ENCODE assay signal across 14 cellular contexts in the genomic region with DNA sequence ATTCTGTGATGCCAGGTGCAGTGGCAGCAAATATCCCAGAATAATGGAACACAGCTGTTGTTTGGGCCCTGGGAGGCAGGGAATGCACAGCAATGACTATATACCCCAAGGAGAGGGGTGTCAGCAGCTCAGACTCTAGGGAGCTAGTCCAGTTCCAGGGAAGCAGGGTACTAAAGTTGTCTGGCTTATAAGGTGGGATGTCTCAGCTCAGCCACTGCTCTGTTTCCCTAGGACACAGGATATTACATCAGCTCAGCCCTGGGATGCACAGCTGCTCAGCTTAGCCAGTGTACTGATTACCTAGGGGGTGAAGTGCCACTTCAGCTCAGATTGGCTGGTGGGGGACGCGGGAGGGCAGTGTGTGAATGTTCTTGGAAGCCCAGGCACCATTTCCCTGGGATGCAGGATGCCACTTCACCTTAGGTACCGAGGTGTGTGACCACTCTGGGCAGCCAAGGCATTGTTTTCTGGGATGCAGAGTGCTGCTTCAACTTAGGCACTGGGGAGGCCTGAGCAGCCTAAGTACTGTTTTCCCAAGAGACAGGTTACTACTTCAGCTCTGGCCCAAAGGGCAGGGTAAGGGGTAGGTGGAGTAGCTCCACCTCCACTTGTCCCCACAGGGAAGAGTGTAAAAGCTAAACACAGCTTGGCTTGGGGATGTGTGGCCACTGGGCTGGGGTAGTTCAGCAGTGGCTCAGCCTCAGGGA. TPM values are rescaled to one million over a fixed set of nuclear protein-coding genes. Genes with fewer than 3 reads are reported as not detected.
DNase-seq lines count a peak whose midpoint lies in the region.
"Had no signal": no experiment of that assay in that cellular context is flagged by ENCODE, and none has a peak within 500 bp of the region (broad histone marks: within the 10 kb centered on the region; RNA-seq: fewer than 3 reads in every experiment).

No MANE protein-coding gene starts in this region.

- peaks cover 0 to 7% (median 6%) of the 10 kb centered on the region in 6 donors for H3K9me3 Mint-ChIP-seq in immature natural killer cell

- H3K4me3 Mint-ChIP-seq in immature natural killer cell, result no peak overlapping the region
- H3K4me3 Mint-ChIP-seq: activated T-helper 1 cell treated with anti-CD3 and anti-CD28 coated beads, Interleukin-12 subunit alpha, Interleukin-12 subunit beta, Interleukin-2, Interleukin-4 antibody, amounts not matched to agents 30 ng/mL and 10 ng/mL and 1 ng/mL, durations not matched to agents 14 hours and 24 hours and 36 hours had no signal

- peaks cover 0 to 2% (median 0%) of the 10 kb centered on the region in 3 donors for H3K27me3 Mint-ChIP-seq in immature natural killer cell (ENCODE audit: low read depth in 3 of 3)

- DNase-seq in COLO668 (lab: John Stamatoyannopoulos, UW; ENCODE audit: unreplicated experiment) (peak; percentile 75), EH (ENCODE audit: low read depth) (peak; percentile 20), NCI-H345 treated with DMSO at 0.1 percent for 48 hours (lab: John Stamatoyannopoulos, UW; ENCODE audit: unreplicated experiment) (peak; percentile 75), immature natural killer cell (no peak), medulla oblongata (ENCODE audit: extremely low spot score) (no peak), iPS-NIHi11 (ENCODE audit: low spot score) (no peak), NCI-H2227 (lab: John Stamatoyannopoulos, UW; ENCODE audit: unreplicated experiment) (no peak)
- DNase-seq: adrenal gland, GF-D8, HCEC 1CT, KBM-7, NCI-H446 treated with DMSO at 0.1 percent for 48 hours, OCI-M1 had no signal

- peaks cover 28 to 32% of the 10 kb centered on the region in 2 donors for H3K4me1 Mint-ChIP-seq in immature natural killer cell

- H3K27ac Mint-ChIP-seq in immature natural killer cell, result peak overlapping the region in 4 of 6 donors; percentile 13 to 38 (median 28)
- H3K27ac Mint-ChIP-seq: activated T-helper 1 cell treated with anti-CD3 and anti-CD28 coated beads, Interleukin-12 subunit alpha, Interleukin-12 subunit beta, Interleukin-2, Interleukin-4 antibody, amounts not matched to agents 30 ng/mL and 10 ng/mL and 1 ng/mL, durations not matched to agents 14 hours and 24 hours and 36 hours had no signal

- H3K36me3 Mint-ChIP-seq in immature natural killer cell, result peaks cover 5 to 21% (median 12%) of the 10 kb centered on the region in 3 donors

RNA-seq across cellular contexts. Expression of a gene that starts 59.4 kb away (rescaled TPM):
- 10 to 100 TPM; 10.9 to 32.4 (median 27.0) TPM for polyA plus RNA-seq in immature natural killer cell

Comparison
In these comparisons a context has a peak if more than half of its experiments do, and no peak if none do; other contexts are left out.
1. DNase-seq: peak in COLO668 (single experiment), EH (single experiment) and NCI-H345 treated with DMSO at 0.1 percent for 48 hours (single experiment); none in immature natural killer cell (0 of 3), medulla oblongata (single experiment), iPS-NIHi11 (single experiment) and NCI-H2227 (single experiment).